Comparison of ENCODE assay signal across 8 cellular contexts in the genomic region with DNA sequence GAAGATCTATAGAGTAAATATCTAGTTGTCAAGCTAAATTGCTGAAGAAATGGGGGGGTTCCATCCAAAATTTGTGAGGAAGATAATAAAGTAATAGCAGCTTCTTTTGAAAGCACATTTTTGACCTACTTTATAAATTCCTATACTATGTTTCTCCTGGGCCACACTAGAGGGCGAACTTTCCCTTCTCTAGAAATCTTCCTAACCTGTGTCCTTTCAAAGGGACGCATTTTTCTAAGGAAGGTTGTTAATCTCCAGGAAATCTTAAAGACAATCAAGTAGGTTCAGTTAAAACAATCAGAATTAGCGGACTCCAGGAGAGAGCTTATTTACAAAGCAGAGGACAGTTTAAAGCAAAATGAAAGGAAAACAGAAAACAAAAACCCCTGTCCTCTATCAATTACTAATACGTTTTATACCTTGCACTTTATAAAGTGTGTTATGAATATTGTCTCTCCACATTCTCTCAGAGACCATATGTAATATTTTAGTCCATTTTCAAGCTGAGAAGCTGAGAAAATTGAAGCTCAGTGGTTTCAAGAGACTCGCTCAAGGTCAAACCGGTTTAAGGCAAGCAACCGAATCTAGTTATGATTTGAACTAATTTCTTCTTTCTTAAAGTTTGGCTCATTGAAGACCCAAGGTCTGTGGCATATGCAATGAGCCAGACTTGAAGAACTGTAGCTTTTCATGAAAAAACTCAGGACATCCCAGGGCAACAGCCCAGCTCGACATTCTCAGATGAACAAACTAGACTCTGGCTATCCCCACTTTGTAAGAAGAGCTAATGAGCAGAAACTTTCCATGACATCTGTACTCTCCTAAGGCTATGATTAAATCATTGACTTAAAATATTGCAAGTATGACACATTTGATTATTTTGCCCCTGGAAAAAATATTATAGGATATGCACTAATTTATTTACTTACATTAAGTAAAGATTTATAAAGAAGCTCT.
DNase-seq lines count a peak whose midpoint lies in the region; ATAC-seq, FAIRE-seq and TF ChIP-seq lines count a peak whose summit lies in the region.

No MANE protein-coding gene starts in this region.

- H3K27ac ChIP-seq in 22Rv1 (no peak overlapping the region), iPS-20b (ENCODE audit: low read length) (no peak overlapping the region)

- ATAC-seq in omental fat pad (ENCODE audit: low FRiP score) = no peak
- no peak for ATAC-seq in GM19023 (IDR thresholded peaks at IDR 0.05; ENCODE audit: unreplicated experiment)

- FAIRE-seq in GM12892 (lab: Jason Lieb, UNC) = no peak

- peak; percentile 84 for TF ChIP-seq CTCF in 22Rv1 (IDR thresholded peaks at IDR 0.05)
- peak; percentile 50; the same call in 1 of the 2 replicates for TF ChIP-seq CTCF in GM12875 (IDR thresholded peaks at IDR 0.05; ENCODE audit: borderline replicate concordance, insufficient read depth, low read depth, low read length)
- TF ChIP-seq CTCF in omental fat pad (IDR thresholded peaks at IDR 0.05) = peak in 1 of 3 donors; percentile 21

- H3K4me1 ChIP-seq in iPS-20b (ENCODE audit: insufficient read depth, low read length) = peaks cover 9% of the 10 kb centered on the region; the same call in 1 of the 2 replicates

- peaks cover 20% of the 10 kb centered on the region for H3K27me3 ChIP-seq in iPS-20b (ENCODE audit: insufficient read depth, low read length)

- peak; percentile 25 for DNase-seq in NCI-H1694 treated with DMSO at 0.1 percent for 48 hours (lab: John Stamatoyannopoulos, UW)
- peak; percentile 57 for DNase-seq in amniotic epithelial cell (ENCODE audit: low read depth)
- DNase-seq in omental fat pad (ENCODE audit: low spot score) = no peak
- DNase-seq in GM12892 (ENCODE audit: insufficient read length) = no peak

- no peak for TF ChIP-seq POLR2A in GM12892 (IDR thresholded peaks at IDR 0.05; ENCODE audit: low read depth, low read length)

- no peak overlapping the region for H3K9ac ChIP-seq in iPS-20b (ENCODE audit: low read depth, low read length)

- H3K9me3 ChIP-seq in iPS-20b (ENCODE audit: insufficient read depth, low read depth, low read length) = peaks cover 10% of the 10 kb centered on the region; the same call in 1 of the 2 replicates

- H3K4me3 ChIP-seq in GM12875 (ENCODE audit: low read depth, low read length) = no peak overlapping the region
- peak overlapping the region; percentile 51 for H3K4me3 ChIP-seq in iPS-20b (ENCODE audit: low read length)

- no peaks in the 10 kb centered on the region for H3K36me3 ChIP-seq in iPS-20b (ENCODE audit: insufficient read depth, low read depth, low read length)

Comparison
In these comparisons a context has a peak if more than half of its experiments do, and no peak if none do; other contexts are left out.
1. DNase-seq: peak in NCI-H1694 treated with DMSO at 0.1 percent for 48 hours (single experiment) and amniotic epithelial cell (single experiment); none in omental fat pad (single experiment) and GM12892 (single experiment).